Comparison of ENCODE assay signal across 9 cellular contexts in the genomic region with DNA sequence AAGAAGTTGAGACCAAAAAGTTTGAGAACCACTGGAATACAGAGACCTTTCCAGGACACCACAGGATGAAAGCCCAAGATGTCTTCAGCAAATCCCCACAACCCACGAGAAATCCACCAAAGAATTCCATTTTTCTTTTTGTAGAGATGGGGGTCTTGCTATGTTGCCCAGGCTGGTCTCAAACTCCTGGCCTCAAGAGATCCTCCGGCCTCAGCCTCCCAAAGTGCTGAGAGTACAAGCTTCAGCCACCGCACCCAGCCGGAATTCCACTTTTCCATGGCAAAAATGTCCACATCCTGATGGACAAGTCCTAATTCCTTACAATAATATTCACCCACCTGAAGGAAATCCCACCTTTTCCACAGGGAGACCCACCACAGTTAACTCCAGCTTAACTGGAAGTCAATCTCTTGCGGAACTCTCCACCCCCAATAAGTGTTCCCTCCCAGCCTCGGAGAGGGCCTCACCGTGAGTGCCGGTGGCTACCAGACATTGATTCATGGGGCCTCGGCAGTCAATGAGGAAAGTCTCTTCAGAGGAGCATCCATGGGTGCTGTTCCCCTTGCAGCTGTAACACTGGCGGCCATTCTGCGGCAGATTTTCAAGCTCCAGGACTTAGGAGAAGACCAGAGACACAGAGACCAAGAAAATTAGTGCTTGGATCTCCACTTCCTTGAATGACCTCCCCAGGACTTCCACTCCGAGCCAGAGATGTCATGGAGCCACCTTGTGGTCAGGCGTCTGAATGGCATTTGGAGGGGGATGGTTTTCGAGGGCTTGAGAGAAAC. TPM values are rescaled to one million over a fixed set of nuclear protein-coding genes. Genes with fewer than 3 reads are reported as not detected.
A peak's percentile ranks its signal among the peaks of the same experiment; 100 is the strongest.
DNase-seq lines count a peak whose midpoint lies in the region; ATAC-seq, FAIRE-seq and TF ChIP-seq lines count a peak whose summit lies in the region.
"Had no signal": no experiment of that assay in that cellular context is flagged by ENCODE, and none has a peak within 500 bp of the region (broad histone marks: within the 10 kb centered on the region; RNA-seq: fewer than 3 reads in every experiment).

No MANE protein-coding gene starts in this region.

- H3K27ac ChIP-seq in IMR-90 (ENCODE audit: insufficient read depth, low read length) = no peak overlapping the region
- no peak overlapping the region for H3K27ac ChIP-seq in SJCRH30
- no peak overlapping the region for H3K27ac ChIP-seq in brain microvascular endothelial cell
- H3K27ac ChIP-seq in small intestine (ENCODE audit: low read depth in 1 of 2, low read length in 1 of 2) = no peak overlapping the region

- no peak overlapping the region for H2BK120ac ChIP-seq in IMR-90 (ENCODE audit: low read depth, low read length)

- POLR2A ChIA-PET in IMR-90 (lab: Charles Lee; ENCODE audit: unreplicated experiment) = no interaction called here

- no peak overlapping the region for H2BK5ac ChIP-seq in IMR-90 (ENCODE audit: low read depth, low read length, poor library complexity, severe bottlenecking)

- peak; percentile 62 for TF ChIP-seq RAD21 in IMR-90 (IDR thresholded peaks at IDR 0.05; ENCODE audit: low read length)

- no peak overlapping the region for H4K91ac ChIP-seq in IMR-90 (ENCODE audit: insufficient read depth, low read depth, low read length)

- BruUV-seq in IMR-90 (replicated peaks; lab: Mats Ljungman, UMichigan) = no TSS peak

- H3K9me3 ChIP-seq in IMR-90 (ENCODE audit: control insufficient read depth, insufficient read depth, low read length) (no peaks in the 10 kb centered on the region), SJCRH30 (replicated peaks) (no peaks in the 10 kb centered on the region), small intestine (ENCODE audit: control insufficient read depth, low read depth) (no peaks in the 10 kb centered on the region)

- no peak overlapping the region for H3K56ac ChIP-seq in IMR-90 (ENCODE audit: extremely low read depth, insufficient read depth, low read length)

- no peak overlapping the region for H3K9ac ChIP-seq in IMR-90 (ENCODE audit: low read depth, low read length)

- H4K5ac ChIP-seq in IMR-90 (ENCODE audit: low read depth, low read length) = 0 out of 2 replicates have a peak overlapping the region, but pooled peaks have one; percentile 15

- no peak overlapping the region for H3K4ac ChIP-seq in IMR-90 (ENCODE audit: low read depth, low read length)

- no peak overlapping the region for H3K14ac ChIP-seq in IMR-90 (replicated peaks; ENCODE audit: low read depth, low read length)

- WGBS in IMR-90 (ENCODE audit: extremely low coverage in 2 of 2, insufficient read length in 1 of 2), 2 experiments = 88% methylated on average over 4 of the region's 14 CpGs; no CpG with 5 or more reads in 1 of the 2 experiments
- 58 to 66% (median 60%) methylated on average over 14 of the region's 14 CpGs for WGBS in small intestine, 3 donors

- no peak for FAIRE-seq in small intestine (lab: Jason Lieb, UNC)

- H3K36me3 ChIP-seq in IMR-90 (ENCODE audit: control insufficient read depth, insufficient read depth, low read length) (peaks cover 58% of the 10 kb centered on the region), SJCRH30 (no peaks in the 10 kb centered on the region), brain microvascular endothelial cell (replicated peaks) (peaks cover 89% of the 10 kb centered on the region), small intestine (ENCODE audit: control insufficient read depth in 2 of 2, insufficient read depth in 2 of 2, low read length in 2 of 2) (peaks cover 0 to 7% of the 10 kb centered on the region in 2 donors)

- peak overlapping the region in 1 of 2 experiments; percentile 26; a peak in 1 of 4 replicates for H4K8ac ChIP-seq in IMR-90 (ENCODE audit: low read depth in 2 of 2, low read length in 2 of 2)

- no peaks in the 10 kb centered on the region for H3K4me1 ChIP-seq in IMR-90 (ENCODE audit: control insufficient read depth, insufficient read depth, low read length)
- no peaks in the 10 kb centered on the region for H3K4me1 ChIP-seq in SJCRH30
- no peaks in the 10 kb centered on the region for H3K4me1 ChIP-seq in small intestine (ENCODE audit: control insufficient read depth in 2 of 2, insufficient read depth in 1 of 2, low read depth in 1 of 2, low read length in 1 of 2)

- peak; percentile 67 for TF ChIP-seq CTCF in IMR-90 (conservative IDR thresholded peaks at IDR 0.05; ENCODE audit: low read depth, low read length)
- peak; percentile 89 for TF ChIP-seq CTCF in brain microvascular endothelial cell (IDR thresholded peaks at IDR 0.05; ENCODE audit: low read depth, low read length, missing control alignments)

- no peaks in the 10 kb centered on the region for H3K9me1 ChIP-seq in IMR-90 (ENCODE audit: insufficient read depth, low read length)

- H3K18ac ChIP-seq in IMR-90 (ENCODE audit: low read depth, low read length) = no peak overlapping the region

- H2BK15ac ChIP-seq in IMR-90 (ENCODE audit: low read depth, low read length) = no peak overlapping the region

- H3K79me1 ChIP-seq in IMR-90 (ENCODE audit: low read depth in 1 of 2, low read length in 2 of 2) = peaks cover 12 to 35% of the 10 kb centered on the region in 2 experiments; a peak in 3 of 4 replicates

- no peak overlapping the region for H2AK5ac ChIP-seq in IMR-90 (ENCODE audit: low read depth, low read length)

- dilution Hi-C loops in IMR-90 (cut with HindIII; ENCODE audit: low sequenced_read_pairs, unreplicated experiment) = no loop called here

- H3K23ac ChIP-seq in IMR-90 (ENCODE audit: low read depth, low read length) = no peak overlapping the region

- ATAC-seq in IMR-90 (ENCODE audit: low read depth) = peak; percentile 95
- ATAC-seq in HG03108 (IDR thresholded peaks at IDR 0.05; ENCODE audit: unreplicated experiment) = no peak

- in situ Hi-C loops in IMR-90 (cut with MboI; ENCODE audit: low sequenced_read_pairs) (loop anchor here (5.0 kb wide), 1 partner anchor 100 kb away; no protein-coding TSS in a partner anchor), brain microvascular endothelial cell (cut with HindIII; ENCODE audit: low pct_ligation_motif_present, low sequenced_read_pairs) (no loop called here)

- no peak overlapping the region for H3K4me2 ChIP-seq in IMR-90 (ENCODE audit: low read depth, low read length)

- peak overlapping the region; percentile 12 for H2AFZ ChIP-seq in IMR-90 (replicated peaks; ENCODE audit: low read length, poor library complexity)

- H3K27me3 ChIP-seq in IMR-90 (ENCODE audit: control insufficient read depth, insufficient read depth, low read length) (no peaks in the 10 kb centered on the region), SJCRH30 (no peaks in the 10 kb centered on the region), brain microvascular endothelial cell (replicated peaks) (no peaks in the 10 kb centered on the region), small intestine (ENCODE audit: control insufficient read depth in 2 of 2, insufficient read depth in 2 of 2, low read length in 2 of 2) (no peaks in the 10 kb centered on the region)

- H3K4me3 ChIP-seq in IMR-90 (ENCODE audit: insufficient read depth, low read depth, low read length) (no peak overlapping the region), SJCRH30 (no peak overlapping the region), brain microvascular endothelial cell (ENCODE audit: low read depth, low read length) (no peak overlapping the region), small intestine (ENCODE audit: low read depth in 1 of 2, low read length in 2 of 2) (no peak overlapping the region)

- peak overlapping the region; percentile 42 for H2AK9ac ChIP-seq in IMR-90 (replicated peaks; ENCODE audit: low read depth, low read length, poor library complexity)

- H4K20me1 ChIP-seq in IMR-90 (ENCODE audit: insufficient read depth, low read length) = peaks cover 6% of the 10 kb centered on the region; the same call in 1 of the 2 replicates

- no peak overlapping the region for H2BK20ac ChIP-seq in IMR-90 (ENCODE audit: low read depth, low read length)

- CTCF ChIA-PET in IMR-90 (lab: Yijun Ruan, JAX) = no interaction called here

- DNase-seq in Daoy (ENCODE audit: low read depth) = peak; percentile 55
- peak; percentile 65 for DNase-seq in IMR-90
- peak; percentile 55 to 78 for DNase-seq in SJCRH30
- peak; percentile 48 for DNase-seq in brain microvascular endothelial cell
- peak; percentile 70 for DNase-seq in iris pigment epithelial cell (ENCODE audit: low read depth)
- DNase-seq in small intestine = peak; percentile 85
- no peak for DNase-seq in effector CD4-positive, alpha-beta T cell

- no peak for TF ChIP-seq POLR2A in IMR-90 (IDR thresholded peaks at IDR 0.05; ENCODE audit: low read depth, low read length)

- intact Hi-C loops in IMR-90 (cut with micrococcal nuclease) = loop anchor here (2.0 to 5.0 kb wide), 3 partner anchors 55 to 220 kb away; partner anchors contain the start of genes IRGQ and ZNF576

RNA-seq across cellular contexts. Expression of gene CADM4, which starts 12.3 kb away (rescaled TPM):
- 4.8 and 9.9 TPM in 2 replicates for total RNA-seq in Daoy (2014; rRNA removed; shearing (Covaris generic))
- 1.7 and 2.0 TPM in 2 replicates for total RNA-seq in IMR-90 (2012; rRNA removed)
- polyA plus RNA-seq in IMR-90 (2012; rRNA removed) (4.0 and 4.9 TPM in 2 replicates), small intestine (1 to 10 TPM in 2 of 3 donors, not detected in 1; 1.1 to 6.8 TPM)
- polyA plus RNA-seq in IMR-90 (2012; cell fraction: cytosol; rRNA removed) = 4.3 and 7.1 TPM in 2 replicates
- 2.1 and 2.2 TPM in 2 replicates for polyA plus RNA-seq in IMR-90 (2012; cell fraction: nucleus; rRNA removed; ENCODE audit: low replicate concordance)
- total RNA-seq in SJCRH30 (2014; rRNA removed; shearing (Covaris generic)) = 3.1 and 3.2 TPM in 2 replicates

RNA-seq across cellular contexts. Expression of gene PLAUR, which starts 18.0 kb away (rescaled TPM):
- 159 and 206 TPM in 2 replicates for total RNA-seq in Daoy (2014; rRNA removed; shearing (Covaris generic))
- total RNA-seq in IMR-90 (2012; rRNA removed) = 112 and 115 TPM in 2 replicates
- 263 and 328 TPM in 2 replicates for polyA plus RNA-seq in IMR-90 (2012; rRNA removed)
- polyA plus RNA-seq in IMR-90 (2012; cell fraction: cytosol; rRNA removed) = 330 and 334 TPM in 2 replicates
- polyA plus RNA-seq in IMR-90 (2012; cell fraction: nucleus; rRNA removed; ENCODE audit: low replicate concordance) = 200 and 249 TPM in 2 replicates
- total RNA-seq in SJCRH30 (2014; rRNA removed; shearing (Covaris generic)) = 9.4 and 16.6 TPM in 2 replicates
- 10 to 100 TPM in 2 of 3 donors, 1 to 10 TPM in 1; 4.9 to 17.6 (median 14.1) TPM for polyA plus RNA-seq in small intestine

RNA-seq across cellular contexts. Expression of gene ZNF428, which starts 32.5 kb away (rescaled TPM):
- 40.5 and 41.9 TPM in 2 replicates for total RNA-seq in Daoy (2014; rRNA removed; shearing (Covaris generic))
- 9.9 and 10.3 TPM in 2 replicates for total RNA-seq in IMR-90 (2012; rRNA removed)
- polyA plus RNA-seq in IMR-90 (2012; rRNA removed) (32.3 and 45.4 TPM in 2 replicates), small intestine (10 to 100 TPM; 16.8 to 43.2 (median 20.3) TPM)
- polyA plus RNA-seq in IMR-90 (2012; cell fraction: cytosol; rRNA removed) = 49.1 and 54.4 TPM in 2 replicates
- 16.4 and 17.3 TPM in 2 replicates for polyA plus RNA-seq in IMR-90 (2012; cell fraction: nucleus; rRNA removed; ENCODE audit: low replicate concordance)
- total RNA-seq in SJCRH30 (2014; rRNA removed; shearing (Covaris generic)) = 46.8 and 56.2 TPM in 2 replicates

RNA-seq across cellular contexts. Expression of gene SRRM5, which starts 40.1 kb away (rescaled TPM):
- total RNA-seq in Daoy (2014; rRNA removed; shearing (Covaris generic)) = not detected in 2 replicates
- not detected in 2 replicates for total RNA-seq in IMR-90 (2012; rRNA removed)
- polyA plus RNA-seq in IMR-90 (2012; rRNA removed) = 0.10 TPM in 2 replicates
- polyA plus RNA-seq in IMR-90 (2012; cell fraction: cytosol; rRNA removed) = 0.02 TPM in 1 of 2 replicates, not detected in the other
- polyA plus RNA-seq in IMR-90 (2012; cell fraction: nucleus; rRNA removed; ENCODE audit: low replicate concordance) = 0.47 and 1.0 TPM in 2 replicates
- total RNA-seq in SJCRH30 (2014; rRNA removed; shearing (Covaris generic)) = 0.10 and 0.12 TPM in 2 replicates
- polyA plus RNA-seq in small intestine = under 1 TPM; 0.27 to 0.67 (median 0.31) TPM
- total RNA-seq: urinary bladder had no signal

RNA-seq across cellular contexts. Expression of gene ZNF576, which starts 55.6 kb away (rescaled TPM):
- total RNA-seq in Daoy (2014; rRNA removed; shearing (Covaris generic)) = 13.8 and 16.0 TPM in 2 replicates
- total RNA-seq in IMR-90 (2012; rRNA removed) = 8.6 and 13.8 TPM in 2 replicates
- 19.5 and 24.9 TPM in 2 replicates for polyA plus RNA-seq in IMR-90 (2012; rRNA removed)
- 15.5 and 19.7 TPM in 2 replicates for polyA plus RNA-seq in IMR-90 (2012; cell fraction: cytosol; rRNA removed)
- 8.5 and 11.8 TPM in 2 replicates for polyA plus RNA-seq in IMR-90 (2012; cell fraction: nucleus; rRNA removed; ENCODE audit: low replicate concordance)
- total RNA-seq in SJCRH30 (2014; rRNA removed; shearing (Covaris generic)) = 10.3 and 13.1 TPM in 2 replicates
- 10 to 100 TPM; 14.9 to 24.2 (median 19.5) TPM for polyA plus RNA-seq in small intestine
